In the genomic region with DNA sequence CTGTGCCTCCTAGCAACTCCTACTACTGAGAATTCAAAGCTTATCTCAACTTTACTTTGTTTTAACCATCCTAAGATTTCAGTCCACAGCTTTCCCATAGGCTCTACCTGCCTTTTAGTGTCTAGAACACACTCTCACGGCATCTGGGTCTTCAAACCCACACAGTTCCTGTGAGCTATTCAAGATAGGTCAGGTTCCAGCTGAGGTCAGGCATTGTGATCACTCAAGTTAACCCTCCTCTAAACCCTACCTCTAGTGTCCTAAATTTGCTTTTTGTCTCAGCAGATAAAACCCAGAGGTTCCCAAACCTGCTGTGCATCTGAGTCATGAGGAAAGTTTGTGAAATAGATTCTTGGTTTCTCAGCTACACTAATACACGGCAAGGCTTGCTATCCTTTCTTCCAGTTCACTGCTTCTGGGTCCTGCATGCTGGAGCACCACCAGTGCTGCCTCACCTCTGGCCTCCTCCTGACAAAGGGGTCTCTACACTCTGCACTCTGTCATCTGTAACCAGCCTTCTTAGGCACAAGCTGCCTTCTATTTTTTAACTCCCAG, we compare ENCODE assay signal across 15 cellular contexts.
DNase-seq lines count a peak whose midpoint lies in the region; ATAC-seq lines count a peak whose summit lies in the region.
"Had no signal": no experiment of that assay in that cellular context is flagged by ENCODE, and none has a peak within 500 bp of the region (broad histone marks: within the 10 kb centered on the region; RNA-seq: fewer than 3 reads in every experiment).

No MANE protein-coding gene starts in this region.

- H2BK5ac ChIP-seq in neuronal stem cell (ENCODE audit: low read length), result no peak overlapping the region

- no CpG with 5 or more reads among the region's 2 CpGs for WGBS in neuronal stem cell (ENCODE audit: extremely low coverage in 2 of 2, insufficient read length in 2 of 2, insufficient replicate concordance in 1 of 2), 2 donors

- ATAC-seq in GM21717 (IDR thresholded peaks at IDR 0.05; ENCODE audit: unreplicated experiment) (peak; percentile 63), HG03469 (IDR thresholded peaks at IDR 0.05; ENCODE audit: unreplicated experiment) (peak; percentile 42)
- ATAC-seq: K562 had no signal

- H2AFZ ChIP-seq in neuronal stem cell (ENCODE audit: low read length), result no peak overlapping the region

- H2AK5ac ChIP-seq in neuronal stem cell (ENCODE audit: low read depth, low read length), result no peak overlapping the region

- H3K36me3 ChIP-seq in neuronal stem cell (replicated peaks in 1 of 2; ENCODE audit: control insufficient read depth in 2 of 2, insufficient read depth in 2 of 2, low read length in 2 of 2), result no peaks in the 10 kb centered on the region

- H3K14ac ChIP-seq in neuronal stem cell (ENCODE audit: low read length), result no peak overlapping the region

- no peak overlapping the region for H2BK120ac ChIP-seq in neuronal stem cell (ENCODE audit: low read depth, low read length)

- peak overlapping the region; percentile 69 for H3K27ac ChIP-seq in neuronal stem cell (replicated peaks; ENCODE audit: low read length)

- H3K79me1 ChIP-seq in neuronal stem cell (ENCODE audit: low read depth, low read length), result no peaks in the 10 kb centered on the region

- no peak overlapping the region for H3K4me2 ChIP-seq in neuronal stem cell (ENCODE audit: insufficient read depth, low read length, poor library complexity, severe bottlenecking)

- H3K9me3 ChIP-seq in neuronal stem cell (replicated peaks in 1 of 2; ENCODE audit: control insufficient read depth in 2 of 2, insufficient read depth in 1 of 2, low read depth in 1 of 2, low read length in 2 of 2), result no peaks in the 10 kb centered on the region

- no peak overlapping the region for H3K23ac ChIP-seq in neuronal stem cell (ENCODE audit: low read depth, low read length, poor library complexity)

- H3K4me1 ChIP-seq in neuronal stem cell (ENCODE audit: control insufficient read depth in 2 of 2, insufficient read depth in 1 of 2, low read depth in 1 of 2, low read length in 2 of 2), result peaks cover 0 to 3% of the 10 kb centered on the region in 2 donors

- no peak overlapping the region for H2BK12ac ChIP-seq in neuronal stem cell (ENCODE audit: low read length)

- H3K4me3 ChIP-seq in neuronal stem cell (ENCODE audit: low read length in 2 of 2), result no peak overlapping the region
- H3K4me3 ChIP-seq: K562 had no signal

- DNase-seq in amniotic epithelial cell (ENCODE audit: low read depth) (peak; percentile 14), neuronal stem cell (ENCODE audit: low spot score) (no peak), NCI-H1694 (lab: John Stamatoyannopoulos, UW) (no peak), DMS53 treated with DMSO at 0.1 percent for 48 hours (lab: John Stamatoyannopoulos, UW; ENCODE audit: unreplicated experiment) (no peak), cardiac septum (ENCODE audit: low spot score) (no peak)
- no peak for DNase-seq in stimulated activated CD4-positive, alpha-beta T cell treated with anti-CD3 and anti-CD28 coated beads, Interleukin-4, amount 100 ng/mL, for 24 hours
- DNase-seq: CD4-positive, alpha-beta memory T cell; DMS79; H7; NCI-H1436; NCI-H2081; NCI-H524 had no signal

- no peak overlapping the region for H3K9ac ChIP-seq in neuronal stem cell (ENCODE audit: low read depth, low read length, poor library complexity)

- H4K91ac ChIP-seq in neuronal stem cell (ENCODE audit: low read depth, low read length, poor library complexity), result no peak overlapping the region

- intact Hi-C loops in cardiac septum (cut with DNase I), result no loop called here

- no peaks in the 10 kb centered on the region for H3K27me3 ChIP-seq in neuronal stem cell (ENCODE audit: control insufficient read depth in 3 of 3, insufficient read depth in 3 of 3, low read depth in 1 of 3, low read length in 3 of 3)

- no peak overlapping the region for H3K4ac ChIP-seq in neuronal stem cell (ENCODE audit: low read length)

- no peak overlapping the region for H2BK15ac ChIP-seq in neuronal stem cell (ENCODE audit: low read length)

- H3K18ac ChIP-seq in neuronal stem cell (ENCODE audit: low read length), result no peak overlapping the region

- H4K8ac ChIP-seq in neuronal stem cell (ENCODE audit: low read depth, low read length), result no peak overlapping the region
